ENCODE assay signal across 1 cellular context in the genomic region with DNA sequence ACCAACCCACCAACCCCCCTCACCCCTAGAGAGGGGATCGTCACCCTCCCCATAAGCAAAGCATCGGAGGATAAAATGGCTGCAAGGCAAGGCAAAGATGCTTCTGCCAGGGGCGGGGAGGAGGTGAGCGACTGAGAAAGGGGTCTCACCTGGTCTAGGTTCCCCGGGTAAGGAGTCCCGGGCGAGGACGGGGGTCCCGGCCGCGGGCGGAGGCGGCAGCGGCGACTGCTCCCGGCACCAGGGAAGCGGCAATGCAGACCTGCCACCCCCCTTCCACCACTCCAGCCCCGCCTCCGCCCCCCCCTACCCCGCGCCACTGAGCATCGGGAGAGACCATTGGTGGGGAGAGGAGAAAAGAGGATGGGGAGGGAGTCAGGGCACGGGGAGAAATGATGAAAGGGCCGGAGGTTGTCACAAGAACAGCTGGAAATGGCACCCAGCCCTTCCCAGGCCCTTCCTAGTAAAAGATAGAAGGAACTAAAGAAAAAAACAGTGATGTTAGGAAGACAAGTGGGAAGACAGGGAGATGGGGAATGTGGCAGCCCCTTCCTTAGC.
A peak's percentile ranks its signal among the peaks of the same experiment; 100 is the strongest.
TF ChIP-seq lines count a peak whose summit lies in the region.

TSS of gene SV2A (minus strand) at position 255 of the 555 bp plus-strand sequence. CDS start 4,004 bp downstream, outside the sequence.

TF ChIP-seq in K562, 482 proteins besides CTCF, POLR2A, EP300 and RAD21:
- TF ChIP-seq PRDM10 (IDR thresholded peaks at IDR 0.05; ENCODE audit: partially characterized antibody): peak; percentile 67
- no peak for TF ChIP-seq ZKSCAN3 (CRISPR knock-in tag; IDR thresholded peaks at IDR 0.05)
- no peak for TF ChIP-seq FOXP1 (CRISPR knock-in tag; IDR thresholded peaks at IDR 0.05)
- TF ChIP-seq VEZF1 (CRISPR knock-in tag; IDR thresholded peaks at IDR 0.05): 0 out of 2 replicates have a peak, but pooled peaks have one; percentile 26
- TF ChIP-seq ZNF668 (CRISPR knock-in tag; IDR thresholded peaks at IDR 0.05): no peak
- no peak for TF ChIP-seq PTRF (tag; IDR thresholded peaks at IDR 0.05)
- no peak for TF ChIP-seq FOXJ3 (CRISPR knock-in tag; IDR thresholded peaks at IDR 0.05)
- TF ChIP-seq DDX20 (tag; IDR thresholded peaks at IDR 0.05; ENCODE audit: low read depth): no peak
